ENCODE assay signal across 10 cellular contexts in genomic region chr1:62318756-62319544, GRCh38. TPM values are rescaled to one million over a fixed set of nuclear protein-coding genes. Genes with fewer than 3 reads are reported as not detected.
DNase-seq lines count a peak whose midpoint lies in the region; ATAC-seq and TF ChIP-seq lines count a peak whose summit lies in the region.
"Had no signal": no experiment of that assay in that cellular context is flagged by ENCODE, and none has a peak within 500 bp of the region (broad histone marks: within the 10 kb centered on the region; RNA-seq: fewer than 3 reads in every experiment).

Gene KANK4 (minus strand): TSS chr1:62319434. CDS start chr1:62281564, 37,870 bp downstream.

- POLR2A ChIA-PET in Caco-2 (lab: Charles Lee) = no interaction called here

- no peak for ATAC-seq in GM21737 (IDR thresholded peaks at IDR 0.05; ENCODE audit: unreplicated experiment)

- H3K9me3 ChIP-seq in Caco-2 (no peaks in the 10 kb centered on the region), cardiac muscle cell (ENCODE audit: low read depth) (no peaks in the 10 kb centered on the region), ovary (no peaks in the 10 kb centered on the region)

- H3K4me3 ChIP-seq in Caco-2 (ENCODE audit: low read depth, low read length) = peak within 1 kb of the TSS; percentile 85
- peak within 1 kb of the TSS; percentile 47 for H3K4me3 ChIP-seq in cardiac muscle cell
- peak within 1 kb of the TSS; percentile 10 for H3K4me3 ChIP-seq in ovary

- 1 to 2% (median 1%) methylated on average over 39 to 84 of the region's 84 CpGs for WGBS in ovary, 3 donors

- no TSS peak for BruUV-seq in Caco-2 (replicated peaks; lab: Mats Ljungman, UMichigan)

- TF ChIP-seq CTCF in Caco-2 (IDR thresholded peaks at IDR 0.05; ENCODE audit: insufficient read depth in 1 of 2, low read depth in 1 of 2, low read length in 1 of 2, severe bottlenecking in 1 of 2, unreplicated experiment in 1 of 2) (no peak), cardiac muscle cell (IDR thresholded peaks at IDR 0.05; ENCODE audit: low read depth, low read length) (no peak), ovary (IDR thresholded peaks at IDR 0.05) (no peak)

- no peak for TF ChIP-seq POLR2A in ovary (IDR thresholded peaks at IDR 0.05)

- CTCF ChIA-PET in Caco-2 (lab: Charles Lee) = interaction anchor here (0.6 to 0.8 kb wide), 3 partner anchors 25 to 183 kb away, joined by 3 read pairs; no protein-coding TSS in a partner anchor

- no peaks in the 10 kb centered on the region for H3K36me3 Mint-ChIP-seq in Caco-2 (ENCODE audit: insufficient read depth, unreplicated experiment)

- no peak for TF ChIP-seq EP300 in ovary (IDR thresholded peaks at IDR 0.05)

- no peaks in the 10 kb centered on the region for H3K36me3 ChIP-seq in Caco-2 (ENCODE audit: control insufficient read depth, insufficient read depth, low read length)
- no peaks in the 10 kb centered on the region for H3K36me3 ChIP-seq in cardiac muscle cell
- no peaks in the 10 kb centered on the region for H3K36me3 ChIP-seq in ovary

- H3K4me3 Mint-ChIP-seq in Caco-2 (ENCODE audit: unreplicated experiment) = peak within 1 kb of the TSS; percentile 81

- H3K4me1 Mint-ChIP-seq in Caco-2 (ENCODE audit: low read depth, unreplicated experiment) = peaks cover 10% of the 10 kb centered on the region

- H3K27me3 ChIP-seq in Caco-2 (replicated peaks; ENCODE audit: control insufficient read depth, insufficient read depth, low read length) (no peaks in the 10 kb centered on the region), cardiac muscle cell (peaks cover 48% of the 10 kb centered on the region), ovary (no peaks in the 10 kb centered on the region)

- H3K9me3 Mint-ChIP-seq in Caco-2 (ENCODE audit: unreplicated experiment) = no peaks in the 10 kb centered on the region

- H3K4me1 ChIP-seq in Caco-2 (peaks cover 3% of the 10 kb centered on the region; the same call in 1 of the 2 replicates), cardiac muscle cell (ENCODE audit: low read depth) (no peaks in the 10 kb centered on the region), ovary (ENCODE audit: insufficient read depth) (no peaks in the 10 kb centered on the region)

- intact Hi-C loops in Caco-2 (cut with micrococcal nuclease; ENCODE audit: unreplicated experiment) (loop anchor here (2.0 kb wide), 1 partner anchor 68 kb away; no protein-coding TSS in a partner anchor), ovary (cut with DNase I) (no loop called here)

- DNase-seq in Caco-2 = peak; percentile 70 to 75
- peak; percentile 42 for DNase-seq in NCI-H69 (lab: John Stamatoyannopoulos, UW)
- peak in 1 of 2 donors; percentile 56 for DNase-seq in cardiac muscle cell (ENCODE audit: low read depth in 1 of 2, low spot score in 1 of 2)
- no peak for DNase-seq in ovary
- no peak for DNase-seq in stimulated activated CD8-positive, alpha-beta memory T cell treated with anti-CD3 and anti-CD28 coated beads, Interleukin-4, amount 100 ng/mL, for 48 hours
- no peak for DNase-seq in cortex of kidney (lab: John Stamatoyannopoulos, UW)
- DNase-seq in stimulated activated CD4-positive, alpha-beta T cell treated with anti-CD3 and anti-CD28 coated beads, Interleukin-4, amount 100 ng/mL, for 4 hours = no peak
- DNase-seq: T1000 had no signal

- H3K27ac Mint-ChIP-seq in Caco-2 (ENCODE audit: unreplicated experiment) = peak within 1 kb of the TSS; percentile 85

- H3K27me3 Mint-ChIP-seq in Caco-2 (ENCODE audit: insufficient read depth, unreplicated experiment) = no peaks in the 10 kb centered on the region

- H3K27ac ChIP-seq in cardiac muscle cell (no peak within 1 kb of the TSS), ovary (no peak within 1 kb of the TSS)

RNA-seq across cellular contexts. Expression of gene KANK4, which starts in this region (rescaled TPM):
- total RNA-seq in Caco-2 (2022) (18.9 and 21.5 TPM in 2 replicates), cardiac muscle cell (0.81 and 4.0 TPM in 2 replicates), ovary (under 1 TPM in 6 of 7 donors, not detected in 1; 0.10 to 0.46 (median 0.19) TPM)
- polyA plus RNA-seq in cardiac muscle cell (0.65 and 2.8 TPM in 2 replicates), ovary (under 1 TPM; 0.05 to 0.83 TPM)
- total RNA-seq: renal cortical epithelial cell had no signal

Comparison
In these comparisons a context has a peak if more than half of its experiments do, and no peak if none do; other contexts are left out.
1. DNase-seq: peak in Caco-2 (2 of 2) and NCI-H69 (single experiment); none in ovary (0 of 5), stimulated activated CD8-positive, alpha-beta memory T cell treated with anti-CD3 and anti-CD28 coated beads, Interleukin-4, amount 100 ng/mL, for 48 hours (single experiment), cortex of kidney (single experiment) and stimulated activated CD4-positive, alpha-beta T cell treated with anti-CD3 and anti-CD28 coated beads, Interleukin-4, amount 100 ng/mL, for 4 hours (0 of 2).
2. H3K4me3 ChIP-seq: peak in every context shown above with its lines; median percentile 85 in Caco-2; 47 in cardiac muscle cell; 10 in ovary.